In genomic region chr6:53530346-53530745, GRCh38 we compare ENCODE assay signal across 13 cellular contexts. TPM values are rescaled to one million over a fixed set of nuclear protein-coding genes. Genes with fewer than 3 reads are reported as not detected.
A peak's percentile ranks its signal among the peaks of the same experiment; 100 is the strongest.
DNase-seq lines count a peak whose midpoint lies in the region; ATAC-seq and TF ChIP-seq lines count a peak whose summit lies in the region.
"Had no signal": no experiment of that assay in that cellular context is flagged by ENCODE, and none has a peak within 500 bp of the region (broad histone marks: within the 10 kb centered on the region; RNA-seq: fewer than 3 reads in every experiment).

No MANE protein-coding gene starts in this region.

- H3K36me3 Mint-ChIP-seq in type B pancreatic cell, result peaks cover 7% of the 10 kb centered on the region

- TF ChIP-seq POLR2A in esophagus muscularis mucosa (IDR thresholded peaks at IDR 0.05; ENCODE audit: low read depth) (no peak), right lobe of liver (IDR thresholded peaks at IDR 0.05) (no peak)

- H3K4me3 ChIP-seq in esophagus muscularis mucosa (no peak overlapping the region), right lobe of liver (no peak overlapping the region), ascending aorta (no peak overlapping the region)
- H3K4me3 ChIP-seq: thoracic aorta had no signal

- H3K4me1 ChIP-seq in esophagus muscularis mucosa (peaks cover 57 to 100% (median 98%) of the 10 kb centered on the region in 4 donors), right lobe of liver (peaks cover 0 to 88% (median 25%) of the 10 kb centered on the region in 4 donors), ascending aorta (no peaks in the 10 kb centered on the region)

- H3K9me3 Mint-ChIP-seq in type B pancreatic cell, result no peaks in the 10 kb centered on the region

- no peak for TF ChIP-seq CTCF in esophagus muscularis mucosa (IDR thresholded peaks at IDR 0.05)
- TF ChIP-seq CTCF in right lobe of liver (IDR thresholded peaks at IDR 0.05), result no peak
- TF ChIP-seq CTCF in type B pancreatic cell (conservative IDR thresholded peaks at IDR 0.05), result no peak
- TF ChIP-seq CTCF in ascending aorta (IDR thresholded peaks at IDR 0.05), result no peak

- H3K4me3 Mint-ChIP-seq in type B pancreatic cell, result no peak overlapping the region

- H3K27me3 ChIP-seq in esophagus muscularis mucosa, result no peaks in the 10 kb centered on the region
- no peaks in the 10 kb centered on the region for H3K27me3 ChIP-seq in right lobe of liver
- no peaks in the 10 kb centered on the region for H3K27me3 ChIP-seq in ascending aorta

- peak; percentile 16 to 65 for DNase-seq in NCI-H526 (lab: John Stamatoyannopoulos, UW)
- DNase-seq in esophagus muscularis mucosa (ENCODE audit: extremely low spot score), result no peak
- DNase-seq in right lobe of liver, result peak in 1 of 3 donors; percentile 35
- no peak for DNase-seq in type B pancreatic cell (ENCODE audit: extremely low spot score, unreplicated experiment)
- DNase-seq in ascending aorta (ENCODE audit: low spot score in 2 of 2), result no peak
- DNase-seq in activated CD4-positive, alpha-beta T cell treated with anti-CD3 and anti-CD28 coated beads, Interleukin-2, amount 50 U/mL, for 1 hour, result no peak
- DNase-seq: activated CD4-positive, CD25-positive, alpha-beta regulatory T cell treated with anti-CD3 and anti-CD28 coated beads, Interleukin-2, amount 50 U/mL, for 72 hours; activated effector memory CD4-positive, alpha-beta T cell treated with Interleukin-2 at 50 U/mL for 16 hours; KG1; NCI-H2081; occipital lobe had no signal

- H3K36me3 ChIP-seq in esophagus muscularis mucosa (no peaks in the 10 kb centered on the region), right lobe of liver (no peaks in the 10 kb centered on the region), ascending aorta (no peaks in the 10 kb centered on the region)
- H3K36me3 ChIP-seq: thoracic aorta had no signal

- peak in 3 of 4 donors; percentile 35 to 77 (median 59) for ATAC-seq in right lobe of liver
- no peak for ATAC-seq in HG02885 (IDR thresholded peaks at IDR 0.05; ENCODE audit: poor library complexity, unreplicated experiment)

- no peaks in the 10 kb centered on the region for H3K27me3 Mint-ChIP-seq in type B pancreatic cell

- H3K27ac ChIP-seq in esophagus muscularis mucosa (replicated peaks in 1 of 4) (peak overlapping the region; percentile 60 to 80 (median 70)), right lobe of liver (peak overlapping the region in 1 of 3 donors; percentile 5), ascending aorta (no peak overlapping the region)
- H3K27ac ChIP-seq: thoracic aorta had no signal

- intact Hi-C loops in esophagus muscularis mucosa (cut with DNase I), result no loop called here
- intact Hi-C loops in right lobe of liver (cut with DNase I), result no loop called here
- intact Hi-C loops in ascending aorta (cut with DNase I), result no loop called here

- TF ChIP-seq EP300 in esophagus muscularis mucosa (IDR thresholded peaks at IDR 0.05), result no peak

- H3K4me1 Mint-ChIP-seq in type B pancreatic cell (ENCODE audit: unreplicated experiment), result peaks cover 68% of the 10 kb centered on the region

- H3K9me3 ChIP-seq in esophagus muscularis mucosa, result no peaks in the 10 kb centered on the region
- H3K9me3 ChIP-seq in right lobe of liver, result no peaks in the 10 kb centered on the region
- H3K9me3 ChIP-seq in ascending aorta, result no peaks in the 10 kb centered on the region
- H3K9me3 ChIP-seq: thoracic aorta had no signal

- H3K27ac Mint-ChIP-seq in type B pancreatic cell, result peak overlapping the region; percentile 75

- WGBS in esophagus muscularis mucosa, result 51% methylated on average over 4 of the region's 5 CpGs
- 13% methylated on average over 3 of the region's 5 CpGs for WGBS in right lobe of liver (ENCODE audit: insufficient coverage, low coverage, low lambda C conversion rate, missing lambda C conversion rate)

RNA-seq across cellular contexts. Expression of gene GCLC, which starts 14.6 kb away (rescaled TPM):
- total RNA-seq in esophagus muscularis mucosa (10 to 100 TPM; 57.7 to 70.8 (median 64.6) TPM), right lobe of liver (100 to 1,000 TPM in 4 of 6 experiments, 10 to 100 TPM in 2; 56.8 to 140 (median 103) TPM), type B pancreatic cell (ENCODE audit: low replicate concordance) (54.6 and 123 TPM in 2 replicates), ascending aorta (54.9 TPM)

Comparison
In these comparisons a context has a peak if more than half of its experiments do, and no peak if none do; other contexts are left out.
1. DNase-seq: peak in NCI-H526 (2 of 2); none in esophagus muscularis mucosa (single experiment), type B pancreatic cell (single experiment), ascending aorta (0 of 2) and activated CD4-positive, alpha-beta T cell treated with anti-CD3 and anti-CD28 coated beads, Interleukin-2, amount 50 U/mL, for 1 hour (single experiment).
2. H3K27ac ChIP-seq: peak in esophagus muscularis mucosa (4 of 4); none in ascending aorta (0 of 2).